ENCODE assay signal across 8 cellular contexts in the genomic region with DNA sequence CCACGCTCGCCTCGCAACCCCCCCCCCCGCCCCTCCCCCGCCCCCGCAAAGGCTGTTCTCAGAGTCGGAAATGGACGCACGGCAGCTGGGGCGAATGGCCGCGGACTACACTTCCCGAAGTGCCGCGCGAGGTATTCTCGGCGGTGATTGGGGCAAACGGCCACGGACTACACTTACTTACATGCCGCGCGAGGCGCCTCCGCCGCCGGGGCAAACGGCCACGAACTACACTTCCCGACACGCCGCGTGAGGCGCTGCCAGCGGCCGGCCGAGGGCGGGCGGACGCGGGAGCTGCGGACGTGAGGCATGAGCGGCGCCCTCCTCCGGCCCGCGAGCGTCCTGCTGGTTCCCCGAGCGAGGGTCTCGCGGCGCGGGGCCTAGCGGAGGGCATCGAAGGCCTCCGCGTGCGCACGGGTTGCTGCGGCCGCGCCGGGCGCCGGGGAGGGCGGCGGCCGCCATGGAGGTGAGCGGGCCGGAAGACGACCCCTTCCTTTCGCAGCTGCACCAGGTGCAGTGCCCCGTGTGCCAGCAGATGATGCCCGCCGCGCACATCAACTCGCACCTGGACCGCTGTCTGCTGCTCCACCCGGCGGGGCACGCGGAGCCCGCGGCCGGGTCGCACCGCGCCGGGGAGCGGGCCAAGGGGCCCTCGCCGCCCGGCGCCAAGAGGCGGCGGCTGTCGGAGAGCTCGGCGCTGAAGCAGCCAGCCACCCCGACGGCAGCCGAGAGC. TPM values are rescaled to one million over a fixed set of nuclear protein-coding genes. Genes with fewer than 3 reads are reported as not detected.
A peak's percentile ranks its signal among the peaks of the same experiment; 100 is the strongest.
DNase-seq lines count a peak whose midpoint lies in the region; ATAC-seq and TF ChIP-seq lines count a peak whose summit lies in the region.

A gene (plus strand): TSS at position 228 of the 730 bp plus-strand sequence. CDS start 230 bp downstream, at position 458.

- H3K9ac ChIP-seq in KMS-11, result peak within 1 kb of the TSS; percentile 85

- H3K9me3 ChIP-seq in Panc1 (ENCODE audit: control insufficient read depth, insufficient read depth, low read depth, low read length), result 0 out of 2 replicates have a peak, but pooled peaks cover 2% of the 10 kb centered on the region
- H3K9me3 ChIP-seq in esophagus muscularis mucosa, result no peaks in the 10 kb centered on the region

- no peaks in the 10 kb centered on the region for H3K27me3 ChIP-seq in KMS-11 (ENCODE audit: insufficient read depth, low read depth)
- H3K27me3 ChIP-seq in Panc1 (ENCODE audit: control insufficient read depth, insufficient read depth, low read length), result no peaks in the 10 kb centered on the region
- no peaks in the 10 kb centered on the region for H3K27me3 ChIP-seq in esophagus muscularis mucosa

- H3K27ac ChIP-seq in KMS-11, result peak within 1 kb of the TSS; percentile 75
- peak within 1 kb of the TSS; percentile 97 for H3K27ac ChIP-seq in Panc1 (ENCODE audit: low read length)
- peak within 1 kb of the TSS; percentile 95 to 98 (median 97) for H3K27ac ChIP-seq in esophagus muscularis mucosa (replicated peaks in 1 of 4)

- TF ChIP-seq POLR2A in esophagus muscularis mucosa (IDR thresholded peaks at IDR 0.05; ENCODE audit: low read depth), result peak; percentile 56

- peak within 1 kb of the TSS; percentile 99 for H3K4me2 ChIP-seq in KMS-11

- no peak within 1 kb of the TSS for H3K4me3 ChIP-seq in KMS-11 (IDR thresholded peaks at IDR 0.05; ENCODE audit: insufficient read depth, low read depth, low read length)
- H3K4me3 ChIP-seq in Panc1 (ENCODE audit: low read depth in 2 of 2, low read length in 2 of 2), result peak within 1 kb of the TSS; percentile 89 to 91
- H3K4me3 ChIP-seq in esophagus muscularis mucosa, result peak within 1 kb of the TSS; percentile 77 to 96 (median 89)

- peaks cover 16% of the 10 kb centered on the region; the same call in 1 of the 2 replicates for H4K20me1 ChIP-seq in KMS-11 (ENCODE audit: insufficient read depth)

- peaks cover 42% of the 10 kb centered on the region for H3K79me2 ChIP-seq in KMS-11 (ENCODE audit: insufficient read depth, low read depth)

- DNase-seq in DMS53 treated with DMSO at 0.1 percent for 48 hours (lab: John Stamatoyannopoulos, UW; ENCODE audit: unreplicated experiment) (peak; percentile 97), Panc1 (ENCODE audit: low read depth, low spot score) (peak; percentile 88), esophagus muscularis mucosa (ENCODE audit: extremely low spot score) (peak; percentile 100), myocyte (ENCODE audit: low read depth) (peak; percentile 99)
- peak; percentile 96 to 98 for DNase-seq in activated T-cell treated with anti-CD3 and anti-CD28 coated beads, Interleukin-2, amount 50 U/mL, for 48 hours
- peak; percentile 95 for DNase-seq in stimulated activated CD8-positive, alpha-beta memory T cell treated with anti-CD3 and anti-CD28 coated beads, Interleukin-7, amount 100 ng/mL, for 48 hours (ENCODE audit: extremely low read depth in 1 of 2, low read depth in 1 of 2)

- CTCF ChIA-PET in Panc1 (lab: Charles Lee), result interaction anchor here (0.6 to 1.4 kb wide), 2 partner anchors 81 to 638 kb away, joined by 3 read pairs; no protein-coding TSS in a partner anchor

- ATAC-seq in GM21737 (IDR thresholded peaks at IDR 0.05; ENCODE audit: unreplicated experiment) (peak; percentile 86), Panc1 (peak; percentile 94)

- H2AFZ ChIP-seq in KMS-11 (ENCODE audit: low read depth), result peak within 1 kb of the TSS; percentile 87

- in situ Hi-C loops in Panc1 (cut with HindIII; ENCODE audit: low pct_unique_long_range_greater_than_20kb, low sequenced_read_pairs), result no loop called here

- intact Hi-C loops in Panc1 (cut with micrococcal nuclease; ENCODE audit: unreplicated experiment) (no loop called here), esophagus muscularis mucosa (cut with DNase I) (no loop called here)

- POLR2A ChIA-PET in Panc1 (lab: Charles Lee), result interaction anchor here (0.6 to 1.4 kb wide), 4 partner anchors 9 to 648 kb away, joined by 4 to 5 read pairs (median 4); no protein-coding TSS in a partner anchor

- H3K36me3 ChIP-seq in KMS-11 (ENCODE audit: insufficient read depth) (no peaks in the 10 kb centered on the region), Panc1 (ENCODE audit: control insufficient read depth, insufficient read depth, low read length) (no peaks in the 10 kb centered on the region; the same call in 1 of the 2 replicates), esophagus muscularis mucosa (peaks cover 0 to 4% (median 0%) of the 10 kb centered on the region in 4 donors)

- WGBS in esophagus muscularis mucosa, result 0% methylated on average over 2 of the region's 104 CpGs

- H3K4me1 ChIP-seq in KMS-11 (ENCODE audit: low read depth, poor library complexity, severe bottlenecking), result peaks cover 33% of the 10 kb centered on the region
- H3K4me1 ChIP-seq in Panc1 (ENCODE audit: control insufficient read depth, insufficient read depth, low read length), result peaks cover 33% of the 10 kb centered on the region
- H3K4me1 ChIP-seq in esophagus muscularis mucosa, result peaks cover 32 to 51% (median 43%) of the 10 kb centered on the region in 4 donors

- TF ChIP-seq CTCF in KMS-11 (conservative IDR thresholded peaks at IDR 0.05; ENCODE audit: low read depth, low read length) (no peak; the same call in 1 of the 2 replicates), Panc1 (IDR thresholded peaks at IDR 0.05) (peak; percentile 88), esophagus muscularis mucosa (IDR thresholded peaks at IDR 0.05) (peak; percentile 50 to 75 (median 69))

- no peak for TF ChIP-seq EP300 in esophagus muscularis mucosa (IDR thresholded peaks at IDR 0.05)

- BruUV-seq in Panc1 (replicated peaks; lab: Mats Ljungman, UMichigan), result no TSS peak

RNA-seq across cellular contexts. Expression of the gene that starts here (rescaled TPM):
- 69.1 TPM for total RNA-seq in Panc1 (2021; ENCODE audit: unreplicated experiment)
- 66.7 TPM for polyA plus RNA-seq in Panc1 (2012; ENCODE audit: insufficient read length)
- total RNA-seq in esophagus muscularis mucosa, result 10 to 100 TPM; 55.2 to 77.2 (median 63.7) TPM
- 105 and 133 TPM in 2 replicates for total RNA-seq in myocyte
- 51.2 TPM for polyA plus RNA-seq in myocyte (2012)
